ENCODE assay signal across 8 cellular contexts in the genomic region with DNA sequence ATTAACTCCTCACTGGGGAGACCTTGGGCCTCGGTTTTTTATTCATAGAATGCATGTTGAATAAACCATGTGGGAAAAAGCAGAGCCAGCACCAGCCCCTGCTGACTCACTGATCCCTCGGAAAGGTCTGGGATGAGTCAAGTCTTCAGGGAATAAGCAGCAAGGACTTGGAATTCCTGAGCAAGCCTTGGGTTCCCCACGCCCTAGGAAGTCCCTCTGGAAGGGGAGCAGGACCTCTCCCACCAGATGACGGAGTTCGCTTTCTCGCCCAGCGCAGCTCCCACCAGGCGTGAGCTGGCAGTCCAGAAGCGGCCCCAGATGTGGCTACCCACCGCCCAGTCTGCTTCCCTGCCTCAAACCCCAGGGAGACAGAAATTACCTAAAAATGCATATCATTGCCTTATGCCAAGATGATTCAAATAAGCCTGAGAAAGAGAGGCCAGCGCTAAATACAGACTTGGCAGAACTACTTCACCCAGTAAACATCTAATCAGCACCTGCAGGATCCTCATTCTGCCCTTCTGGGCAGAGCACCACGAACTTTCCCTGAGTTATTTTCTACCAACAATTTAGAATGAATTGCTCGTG. TPM values are rescaled to one million over a fixed set of nuclear protein-coding genes. Genes with fewer than 3 reads are reported as not detected.
A peak's percentile ranks its signal among the peaks of the same experiment; 100 is the strongest.
DNase-seq lines count a peak whose midpoint lies in the region; ATAC-seq and TF ChIP-seq lines count a peak whose summit lies in the region.

No MANE protein-coding gene starts in this region.

- peak overlapping the region; percentile 57 for H3K4me2 ChIP-seq in DOHH2 (ENCODE audit: low read length)
- H3K4me2 ChIP-seq in trophoblast cell (ENCODE audit: low read length): no peak overlapping the region

- H2AK5ac ChIP-seq in trophoblast cell (ENCODE audit: low read length): no peak overlapping the region

- in situ Hi-C loops in SK-MEL-5 (cut with HindIII; ENCODE audit: low pct_unique_long_range_greater_than_20kb, low sequenced_read_pairs): no loop called here

- no peaks in the 10 kb centered on the region for H3F3A ChIP-seq in DOHH2 (ENCODE audit: control insufficient read depth, insufficient read depth)

- intact Hi-C loops in esophagus muscularis mucosa (cut with DNase I): no loop called here

- H3K4me3 ChIP-seq in DOHH2 (ENCODE audit: low read length) (no peak overlapping the region), esophagus muscularis mucosa (peak overlapping the region in 3 of 4 donors; percentile 1 to 24 (median 2)), trophoblast cell (ENCODE audit: low read depth, low read length) (no peak overlapping the region)

- H4K12ac ChIP-seq in trophoblast cell (ENCODE audit: low read depth, low read length): no peak overlapping the region

- no peaks in the 10 kb centered on the region for H3K9me2 ChIP-seq in DOHH2 (replicated peaks; ENCODE audit: control insufficient read depth, low read length)

- H3K27me3 ChIP-seq in DOHH2 (ENCODE audit: control insufficient read depth, low read length) (no peaks in the 10 kb centered on the region), esophagus muscularis mucosa (no peaks in the 10 kb centered on the region), trophoblast cell (ENCODE audit: insufficient read depth, low read length) (no peaks in the 10 kb centered on the region)

- H3K4me1 ChIP-seq in DOHH2 (ENCODE audit: control insufficient read depth, low read length) (peaks cover 21% of the 10 kb centered on the region), esophagus muscularis mucosa (peaks cover 24 to 39% (median 37%) of the 10 kb centered on the region in 4 donors), trophoblast cell (ENCODE audit: control insufficient read depth in 1 of 2, insufficient read depth in 2 of 2, low read length in 2 of 2) (peaks cover 15 to 16% of the 10 kb centered on the region in 2 experiments)

- TF ChIP-seq EP300 in esophagus muscularis mucosa (IDR thresholded peaks at IDR 0.05): peak; percentile 42

- peaks cover 14% of the 10 kb centered on the region for H3K79me1 ChIP-seq in trophoblast cell (ENCODE audit: low read length)

- no peak overlapping the region for H3K4ac ChIP-seq in trophoblast cell (ENCODE audit: low read depth, low read length)

- no peak overlapping the region for H3K9ac ChIP-seq in trophoblast cell (ENCODE audit: low read length)

- H3K18ac ChIP-seq in trophoblast cell (ENCODE audit: low read length): no peak overlapping the region

- no peak for TF ChIP-seq CTCF in DOHH2 (IDR thresholded peaks at IDR 0.05; ENCODE audit: low read depth, low read length, poor library complexity, severe bottlenecking)
- no peak for TF ChIP-seq CTCF in esophagus muscularis mucosa (IDR thresholded peaks at IDR 0.05)

- H3K14ac ChIP-seq in trophoblast cell (ENCODE audit: low read length): no peak overlapping the region

- no peak overlapping the region for H2AFZ ChIP-seq in trophoblast cell (ENCODE audit: insufficient read depth, low read length, poor library complexity)

- DNase-seq in SK-MEL-5 (ENCODE audit: low read depth, low spot score): peak; percentile 93
- no peak for DNase-seq in esophagus muscularis mucosa (ENCODE audit: extremely low spot score)
- peak; percentile 20 to 33 for DNase-seq in trophoblast cell
- no peak for DNase-seq in NCI-H2107 (lab: John Stamatoyannopoulos, UW)
- DNase-seq in ureter (ENCODE audit: low spot score): no peak
- DNase-seq in NCI-H2227 (lab: John Stamatoyannopoulos, UW; ENCODE audit: unreplicated experiment): no peak

- H4K8ac ChIP-seq in trophoblast cell (ENCODE audit: low read depth, low read length): peak overlapping the region; percentile 8

- H3K27ac ChIP-seq in DOHH2 (ENCODE audit: low read depth, low read length) (no peak overlapping the region), esophagus muscularis mucosa (replicated peaks in 1 of 4) (peak overlapping the region; percentile 76 to 87 (median 81)), trophoblast cell (ENCODE audit: low read depth, low read length) (peak overlapping the region; percentile 76)

- H4K20me1 ChIP-seq in DOHH2 (ENCODE audit: control insufficient read depth, insufficient read depth, low read depth, low read length): no peaks in the 10 kb centered on the region

- peak overlapping the region; percentile 67 for H2BK5ac ChIP-seq in trophoblast cell (ENCODE audit: low read depth, low read length, poor library complexity)

- ATAC-seq in HG02588 (IDR thresholded peaks at IDR 0.05; ENCODE audit: unreplicated experiment): peak; percentile 27

- peak overlapping the region; percentile 67 for H2BK12ac ChIP-seq in trophoblast cell (ENCODE audit: low read length)

- H3K79me2 ChIP-seq in DOHH2 (ENCODE audit: control insufficient read depth, low read length) (no peaks in the 10 kb centered on the region), trophoblast cell (ENCODE audit: control insufficient read depth, insufficient read depth, low read length, poor library complexity) (peaks cover 2% of the 10 kb centered on the region)

- peak overlapping the region; percentile 13 for H2BK120ac ChIP-seq in trophoblast cell (ENCODE audit: insufficient read depth, low read length, poor library complexity)

- WGBS in esophagus muscularis mucosa: 26% methylated on average over 11 of the region's 13 CpGs
- WGBS in trophoblast cell (ENCODE audit: extremely low coverage, insufficient coverage, insufficient read length): no CpG with 5 or more reads among the region's 13 CpGs

- H3K9me3 ChIP-seq in DOHH2 (ENCODE audit: control insufficient read depth, insufficient read depth, low read length): no peaks in the 10 kb centered on the region
- H3K9me3 ChIP-seq in esophagus muscularis mucosa: no peaks in the 10 kb centered on the region
- H3K9me3 ChIP-seq in trophoblast cell (ENCODE audit: insufficient read depth, low read depth, low read length): no peaks in the 10 kb centered on the region

- no peak for TF ChIP-seq POLR2A in esophagus muscularis mucosa (IDR thresholded peaks at IDR 0.05; ENCODE audit: low read depth)

- H3K23ac ChIP-seq in trophoblast cell (ENCODE audit: low read length): no peak overlapping the region

- no peaks in the 10 kb centered on the region for H3K36me3 ChIP-seq in DOHH2 (ENCODE audit: control insufficient read depth, low read length)
- H3K36me3 ChIP-seq in esophagus muscularis mucosa: peaks cover 0 to 15% (median 6%) of the 10 kb centered on the region in 4 donors
- H3K36me3 ChIP-seq in trophoblast cell (ENCODE audit: control insufficient read depth in 1 of 2, insufficient read depth in 2 of 2, low read length in 2 of 2): peaks cover 0 to 3% of the 10 kb centered on the region in 2 experiments

- peak overlapping the region; percentile 63 for H4K91ac ChIP-seq in trophoblast cell (ENCODE audit: low read depth, low read length)

RNA-seq across cellular contexts. Expression of gene BTD, which starts 45.5 kb away (rescaled TPM):
- total RNA-seq in SK-MEL-5 (2014; rRNA removed; shearing (Covaris generic)): 70.3 and 71.4 TPM in 2 replicates
- polyA plus RNA-seq in SK-MEL-5 (2015; cell fraction: cytosol; rRNA removed): 76.0 and 78.6 TPM in 2 replicates
- 17.4 and 22.1 TPM in 2 replicates for polyA plus RNA-seq in SK-MEL-5 (2015; cell fraction: nucleus; rRNA removed)
- total RNA-seq in esophagus muscularis mucosa: 10 to 100 TPM; 38.5 to 65.2 (median 41.6) TPM
- 15.6 and 17.3 TPM in 2 replicates for polyA plus RNA-seq in trophoblast cell (2013)
- 20.8 TPM for total RNA-seq in ureter

RNA-seq across cellular contexts. Expression of gene HACL1, which starts 45.6 kb away (rescaled TPM):
- total RNA-seq in SK-MEL-5 (2014; rRNA removed; shearing (Covaris generic)): 51.9 and 56.5 TPM in 2 replicates
- 46.4 and 54.6 TPM in 2 replicates for polyA plus RNA-seq in SK-MEL-5 (2015; cell fraction: cytosol; rRNA removed)
- polyA plus RNA-seq in SK-MEL-5 (2015; cell fraction: nucleus; rRNA removed): 34.7 and 43.2 TPM in 2 replicates
- total RNA-seq in esophagus muscularis mucosa: 10 to 100 TPM; 19.3 to 27.0 (median 22.0) TPM
- polyA plus RNA-seq in trophoblast cell (2013): 18.1 and 19.7 TPM in 2 replicates
- total RNA-seq in ureter: 35.0 TPM

Comparison
In these comparisons a context has a peak if more than half of its experiments do, and no peak if none do; other contexts are left out.
1. H3K4me3 ChIP-seq: peak in esophagus muscularis mucosa (3 of 4); none in DOHH2 (single experiment) and trophoblast cell (single experiment).
2. DNase-seq: peak in SK-MEL-5 (single experiment) and trophoblast cell (2 of 2); none in esophagus muscularis mucosa (single experiment), NCI-H2107 (single experiment), ureter (single experiment) and NCI-H2227 (single experiment).